18 cellular contexts compared by ENCODE assay signal in the genomic region with DNA sequence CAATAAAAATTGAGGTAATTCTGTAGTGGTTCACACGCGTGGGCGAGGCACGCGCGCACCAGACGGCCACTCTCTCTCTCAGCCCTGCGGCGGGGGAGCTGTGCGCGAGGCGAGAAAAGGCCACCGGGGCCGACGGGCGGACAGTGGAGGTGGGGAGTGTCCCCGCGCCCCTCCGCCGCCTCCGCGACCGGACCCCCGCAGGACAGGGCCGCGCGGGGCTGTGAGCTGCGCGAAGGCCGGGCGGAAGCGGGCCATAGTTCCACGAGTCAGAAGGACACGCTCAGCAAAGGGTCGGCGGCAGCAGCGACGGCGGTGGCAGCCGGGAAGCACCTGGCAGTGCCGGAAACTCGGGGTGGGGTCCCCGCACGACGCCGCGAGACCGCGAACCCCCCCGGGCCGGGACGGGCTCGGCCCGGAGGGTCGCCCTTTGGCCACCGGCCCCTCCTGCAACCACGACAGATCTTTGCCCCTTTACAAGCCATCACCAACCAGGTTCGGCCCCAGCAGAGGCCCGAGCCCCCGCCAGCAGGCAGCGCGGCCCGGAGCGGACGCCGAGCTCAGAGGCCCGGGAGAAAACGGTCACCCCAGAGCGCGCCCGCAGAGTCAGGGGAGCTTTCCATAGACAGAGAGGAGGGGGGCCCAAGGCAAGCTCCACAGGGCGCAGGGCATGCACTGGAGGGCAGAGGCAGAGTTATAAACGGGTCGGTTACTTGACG.
"Had no signal": no experiment of that assay in that cellular context is flagged by ENCODE, and none has a peak within 500 bp of the region (broad histone marks: within the 10 kb centered on the region; RNA-seq: fewer than 3 reads in every experiment).

No MANE protein-coding gene starts in this region.

- H3K36me3 ChIP-seq: ovary, sigmoid colon, transverse colon had no signal

- H3K27ac Mint-ChIP-seq: activated naive CD4-positive, alpha-beta T cell treated with anti-CD3 and anti-CD28 coated beads, Interleukin-2, amount 50 U/mL, for 72 hours; nephron progenitor cell; T-cell had no signal

- ATAC-seq: activated naive CD4-positive, alpha-beta T cell treated with anti-CD3 and anti-CD28 coated beads, Interleukin-2, amount 50 U/mL, for 72 hours; activated T-cell treated with anti-CD3 and anti-CD28 coated beads, Interleukin-2, amount 50 U/mL, for 4 hours; Right ventricle myocardium inferior; T-cell had no signal

- H3K4me1 Mint-ChIP-seq: nephron progenitor cell, T-cell had no signal

- H3K4me1 ChIP-seq: sigmoid colon, transverse colon had no signal

- H3K4me3 Mint-ChIP-seq: activated T-cell treated with anti-CD3 and anti-CD28 coated beads, Interleukin-2, amount 50 U/mL, for 4 hours; nephron progenitor cell; T-cell had no signal

- H3K27me3 Mint-ChIP-seq: T-cell had no signal

- H3K9me3 ChIP-seq: ovary, sigmoid colon, transverse colon had no signal

- DNase-seq: activated CD4-positive, alpha-beta T cell treated with anti-CD3 and anti-CD28 coated beads, Interleukin-2, amount 50 U/mL, for 4 hours; activated CD4-positive, CD25-positive, alpha-beta regulatory T cell treated with anti-CD3 and anti-CD28 coated beads, Interleukin-2, amount 50 U/mL, for 72 hours; activated gamma-delta T cell; activated T-cell treated with anti-CD3 and anti-CD28 coated beads, Interleukin-2, amount 50 U/mL, for 4 hours; central memory CD4-positive, alpha-beta T cell; effector memory CD4-positive, alpha-beta T cell; foreskin melanocyte; nephron progenitor cell; sigmoid colon; stimulated activated CD4-positive, alpha-beta T cell treated with anti-CD3 and anti-CD28 coated beads, Interleukin-1b, Interleukin-23, amount 100 ng/mL, for 48 hours; T-cell; T1000; transverse colon had no signal

- H3K27me3 ChIP-seq: ovary, sigmoid colon, transverse colon had no signal

- H3K27ac ChIP-seq: epithelial cell of prostate, ovary, sigmoid colon, SK-N-MC, transverse colon had no signal

- H3K36me3 Mint-ChIP-seq: activated naive CD4-positive, alpha-beta T cell treated with anti-CD3 and anti-CD28 coated beads, Interleukin-2, amount 50 U/mL, for 72 hours had no signal

- H3K4me3 ChIP-seq: ovary, sigmoid colon, SK-N-MC, transverse colon had no signal
